1 cellular context compared by ENCODE assay signal in the genomic region with DNA sequence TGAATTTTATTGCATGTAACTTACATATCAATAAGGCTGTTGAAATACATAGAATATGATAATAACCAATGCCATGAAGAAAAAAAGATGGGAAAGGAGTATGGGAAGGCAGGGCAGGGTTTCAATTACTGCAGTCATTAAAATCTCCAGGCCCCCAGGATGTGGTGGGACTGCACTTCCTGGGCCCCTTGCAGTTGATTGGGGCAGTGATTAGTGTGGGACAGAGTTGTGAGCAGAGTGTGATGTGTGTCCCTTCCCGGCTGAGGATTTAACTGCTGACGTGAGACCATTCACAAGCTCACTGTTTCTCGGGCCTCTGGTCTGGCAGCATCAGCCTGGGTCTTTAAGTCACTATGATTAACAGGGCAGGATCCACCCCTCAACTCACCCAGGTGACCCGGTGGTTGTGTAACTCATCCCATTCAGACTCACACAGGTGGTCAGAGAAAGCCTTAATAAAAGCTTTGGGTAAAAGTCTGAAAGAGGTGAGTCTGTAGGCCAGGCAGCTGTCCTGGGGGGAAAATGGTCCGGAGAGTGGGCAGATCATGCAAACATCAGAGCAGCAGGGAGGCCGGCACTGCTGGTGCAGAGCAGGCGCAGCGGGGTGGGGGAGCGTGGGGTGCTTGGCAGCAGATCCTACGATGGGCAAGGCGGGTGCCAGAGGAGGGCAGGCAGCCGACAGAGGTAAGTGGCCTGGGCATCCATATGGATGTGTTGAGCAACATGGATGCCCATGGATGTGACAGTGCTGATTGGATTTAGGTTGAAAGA.
TF ChIP-seq lines count a peak whose summit lies in the region.

No MANE protein-coding gene starts in this region.

TF ChIP-seq in GM23338, 12 proteins besides CTCF, POLR2A, EP300 and RAD21:
- TF ChIP-seq ZNF331 (CRISPR knock-in tag; IDR thresholded peaks at IDR 0.05; ENCODE audit: low read depth) (no peak), EZH2 (IDR thresholded peaks at IDR 0.05; ENCODE audit: low read depth, unreplicated experiment) (no peak), JUNB (IDR thresholded peaks at IDR 0.05; ENCODE audit: unreplicated experiment) (no peak), EZH2phosphoT487 (IDR thresholded peaks at IDR 0.05; ENCODE audit: unreplicated experiment) (no peak), NANOG (IDR thresholded peaks at IDR 0.05; ENCODE audit: borderline replicate concordance) (no peak), STAT1 (IDR thresholded peaks at IDR 0.05; ENCODE audit: unreplicated experiment) (no peak), ZNF114 (CRISPR knock-in tag; IDR thresholded peaks at IDR 0.05) (no peak), CREB1 (CRISPR knock-in tag; IDR thresholded peaks at IDR 0.05; ENCODE audit: low read depth) (no peak), POLR2AphosphoS5 (IDR thresholded peaks at IDR 0.05; ENCODE audit: low read depth) (no peak)
- TF ChIP-seq, protein P1, sequence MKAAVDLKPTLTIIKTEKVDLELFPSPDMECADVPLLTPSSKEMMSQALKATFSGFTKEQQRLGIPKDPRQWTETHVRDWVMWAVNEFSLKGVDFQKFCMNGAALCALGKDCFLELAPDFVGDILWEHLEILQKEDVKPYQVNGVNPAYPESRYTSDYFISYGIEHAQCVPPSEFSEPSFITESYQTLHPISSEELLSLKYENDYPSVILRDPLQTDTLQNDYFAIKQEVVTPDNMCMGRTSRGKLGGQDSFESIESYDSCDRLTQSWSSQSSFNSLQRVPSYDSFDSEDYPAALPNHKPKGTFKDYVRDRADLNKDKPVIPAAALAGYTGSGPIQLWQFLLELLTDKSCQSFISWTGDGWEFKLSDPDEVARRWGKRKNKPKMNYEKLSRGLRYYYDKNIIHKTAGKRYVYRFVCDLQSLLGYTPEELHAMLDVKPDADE (IDR thresholded peaks at IDR 0.05): no peak
- TF ChIP-seq, protein P2, sequence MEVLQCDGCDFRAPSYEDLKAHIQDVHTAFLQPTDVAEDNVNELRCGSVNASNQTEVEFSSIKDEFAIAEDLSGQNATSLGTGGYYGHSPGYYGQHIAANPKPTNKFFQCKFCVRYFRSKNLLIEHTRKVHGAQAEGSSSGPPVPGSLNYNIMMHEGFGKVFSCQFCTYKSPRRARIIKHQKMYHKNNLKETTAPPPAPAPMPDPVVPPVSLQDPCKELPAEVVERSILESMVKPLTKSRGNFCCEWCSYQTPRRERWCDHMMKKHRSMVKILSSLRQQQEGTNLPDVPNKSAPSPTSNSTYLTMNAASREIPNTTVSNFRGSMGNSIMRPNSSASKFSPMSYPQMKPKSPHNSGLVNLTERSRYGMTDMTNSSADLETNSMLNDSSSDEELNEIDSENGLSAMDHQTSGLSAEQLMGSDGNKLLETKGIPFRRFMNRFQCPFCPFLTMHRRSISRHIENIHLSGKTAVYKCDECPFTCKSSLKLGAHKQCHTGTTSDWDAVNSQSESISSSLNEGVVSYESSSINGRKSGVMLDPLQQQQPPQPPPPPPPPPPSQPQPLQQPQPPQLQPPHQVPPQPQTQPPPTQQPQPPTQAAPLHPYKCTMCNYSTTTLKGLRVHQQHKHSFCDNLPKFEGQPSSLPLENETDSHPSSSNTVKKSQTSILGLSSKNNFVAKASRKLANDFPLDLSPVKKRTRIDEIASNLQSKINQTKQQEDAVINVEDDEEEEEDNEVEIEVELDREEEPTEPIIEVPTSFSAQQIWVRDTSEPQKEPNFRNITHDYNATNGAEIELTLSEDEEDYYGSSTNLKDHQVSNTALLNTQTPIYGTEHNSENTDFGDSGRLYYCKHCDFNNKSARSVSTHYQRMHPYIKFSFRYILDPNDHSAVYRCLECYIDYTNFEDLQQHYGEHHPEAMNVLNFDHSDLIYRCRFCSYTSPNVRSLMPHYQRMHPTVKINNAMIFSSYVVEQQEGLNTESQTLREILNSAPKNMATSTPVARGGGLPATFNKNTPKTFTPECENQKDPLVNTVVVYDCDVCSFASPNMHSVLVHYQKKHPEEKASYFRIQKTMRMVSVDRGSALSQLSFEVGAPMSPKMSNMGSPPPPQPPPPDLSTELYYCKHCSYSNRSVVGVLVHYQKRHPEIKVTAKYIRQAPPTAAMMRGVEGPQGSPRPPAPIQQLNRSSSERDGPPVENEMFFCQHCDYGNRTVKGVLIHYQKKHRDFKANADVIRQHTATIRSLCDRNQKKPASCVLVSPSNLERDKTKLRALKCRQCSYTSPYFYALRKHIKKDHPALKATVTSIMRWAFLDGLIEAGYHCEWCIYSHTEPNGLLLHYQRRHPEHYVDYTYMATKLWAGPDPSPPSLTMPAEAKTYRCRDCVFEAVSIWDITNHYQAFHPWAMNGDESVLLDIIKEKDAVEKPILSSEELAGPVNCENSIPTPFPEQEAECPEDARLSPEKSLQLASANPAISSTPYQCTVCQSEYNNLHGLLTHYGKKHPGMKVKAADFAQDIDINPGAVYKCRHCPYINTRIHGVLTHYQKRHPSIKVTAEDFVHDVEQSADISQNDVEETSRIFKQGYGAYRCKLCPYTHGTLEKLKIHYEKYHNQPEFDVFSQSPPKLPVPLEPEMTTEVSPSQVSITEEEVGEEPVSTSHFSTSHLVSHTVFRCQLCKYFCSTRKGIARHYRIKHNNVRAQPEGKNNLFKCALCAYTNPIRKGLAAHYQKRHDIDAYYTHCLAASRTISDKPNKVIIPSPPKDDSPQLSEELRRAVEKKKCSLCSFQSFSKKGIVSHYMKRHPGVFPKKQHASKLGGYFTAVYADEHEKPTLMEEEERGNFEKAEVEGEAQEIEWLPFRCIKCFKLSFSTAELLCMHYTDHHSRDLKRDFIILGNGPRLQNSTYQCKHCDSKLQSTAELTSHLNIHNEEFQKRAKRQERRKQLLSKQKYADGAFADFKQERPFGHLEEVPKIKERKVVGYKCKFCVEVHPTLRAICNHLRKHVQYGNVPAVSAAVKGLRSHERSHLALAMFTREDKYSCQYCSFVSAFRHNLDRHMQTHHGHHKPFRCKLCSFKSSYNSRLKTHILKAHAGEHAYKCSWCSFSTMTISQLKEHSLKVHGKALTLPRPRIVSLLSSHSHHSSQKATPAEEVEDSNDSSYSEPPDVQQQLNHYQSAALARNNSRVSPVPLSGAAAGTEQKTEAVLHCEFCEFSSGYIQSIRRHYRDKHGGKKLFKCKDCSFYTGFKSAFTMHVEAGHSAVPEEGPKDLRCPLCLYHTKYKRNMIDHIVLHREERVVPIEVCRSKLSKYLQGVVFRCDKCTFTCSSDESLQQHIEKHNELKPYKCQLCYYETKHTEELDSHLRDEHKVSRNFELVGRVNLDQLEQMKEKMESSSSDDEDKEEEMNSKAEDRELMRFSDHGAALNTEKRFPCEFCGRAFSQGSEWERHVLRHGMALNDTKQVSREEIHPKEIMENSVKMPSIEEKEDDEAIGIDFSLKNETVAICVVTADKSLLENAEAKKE (CRISPR knock-in tag; IDR thresholded peaks at IDR 0.05): no peak
- TF ChIP-seq, protein P3, sequence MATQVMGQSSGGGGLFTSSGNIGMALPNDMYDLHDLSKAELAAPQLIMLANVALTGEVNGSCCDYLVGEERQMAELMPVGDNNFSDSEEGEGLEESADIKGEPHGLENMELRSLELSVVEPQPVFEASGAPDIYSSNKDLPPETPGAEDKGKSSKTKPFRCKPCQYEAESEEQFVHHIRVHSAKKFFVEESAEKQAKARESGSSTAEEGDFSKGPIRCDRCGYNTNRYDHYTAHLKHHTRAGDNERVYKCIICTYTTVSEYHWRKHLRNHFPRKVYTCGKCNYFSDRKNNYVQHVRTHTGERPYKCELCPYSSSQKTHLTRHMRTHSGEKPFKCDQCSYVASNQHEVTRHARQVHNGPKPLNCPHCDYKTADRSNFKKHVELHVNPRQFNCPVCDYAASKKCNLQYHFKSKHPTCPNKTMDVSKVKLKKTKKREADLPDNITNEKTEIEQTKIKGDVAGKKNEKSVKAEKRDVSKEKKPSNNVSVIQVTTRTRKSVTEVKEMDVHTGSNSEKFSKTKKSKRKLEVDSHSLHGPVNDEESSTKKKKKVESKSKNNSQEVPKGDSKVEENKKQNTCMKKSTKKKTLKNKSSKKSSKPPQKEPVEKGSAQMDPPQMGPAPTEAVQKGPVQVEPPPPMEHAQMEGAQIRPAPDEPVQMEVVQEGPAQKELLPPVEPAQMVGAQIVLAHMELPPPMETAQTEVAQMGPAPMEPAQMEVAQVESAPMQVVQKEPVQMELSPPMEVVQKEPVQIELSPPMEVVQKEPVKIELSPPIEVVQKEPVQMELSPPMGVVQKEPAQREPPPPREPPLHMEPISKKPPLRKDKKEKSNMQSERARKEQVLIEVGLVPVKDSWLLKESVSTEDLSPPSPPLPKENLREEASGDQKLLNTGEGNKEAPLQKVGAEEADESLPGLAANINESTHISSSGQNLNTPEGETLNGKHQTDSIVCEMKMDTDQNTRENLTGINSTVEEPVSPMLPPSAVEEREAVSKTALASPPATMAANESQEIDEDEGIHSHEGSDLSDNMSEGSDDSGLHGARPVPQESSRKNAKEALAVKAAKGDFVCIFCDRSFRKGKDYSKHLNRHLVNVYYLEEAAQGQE (IDR thresholded peaks at IDR 0.05; ENCODE audit: unreplicated experiment): no peak
